ENCODE assay signal across 8 cellular contexts in genomic region chr10:102119417-102120141, GRCh38. TPM values are rescaled to one million over a fixed set of nuclear protein-coding genes. Genes with fewer than 3 reads are reported as not detected.
DNase-seq lines count a peak whose midpoint lies in the region; ATAC-seq and TF ChIP-seq lines count a peak whose summit lies in the region.

No MANE protein-coding gene starts in this region.

- peak; percentile 17 for ATAC-seq in activated CD8-positive, alpha-beta memory T cell treated with anti-CD3 and anti-CD28 coated beads, Interleukin-2, amount 10 ng/mL, durations not matched to agents 7 days and 5 days
- ATAC-seq in stimulated activated naive CD8-positive, alpha-beta T cell treated with anti-CD3 and anti-CD28 coated beads, Interleukin-15, Interleukin-2, amounts not matched to agents 100 U/mL and 50 U/mL, for 24 hours, result no peak
- ATAC-seq in HG03108 (IDR thresholded peaks at IDR 0.05; ENCODE audit: unreplicated experiment), result no peak

- H3K27ac ChIP-seq in epithelial cell of prostate, result peak overlapping the region; percentile 82

- peak overlapping the region; percentile 91 for H3K27ac Mint-ChIP-seq in activated CD8-positive, alpha-beta memory T cell treated with anti-CD3 and anti-CD28 coated beads, Interleukin-2, amount 10 ng/mL, durations not matched to agents 7 days and 5 days
- peak overlapping the region; percentile 95 for H3K27ac Mint-ChIP-seq in mesothelial cell of epicardium

- no peaks in the 10 kb centered on the region for H3K27me3 Mint-ChIP-seq in activated CD8-positive, alpha-beta memory T cell treated with anti-CD3 and anti-CD28 coated beads, Interleukin-2, amount 10 ng/mL, durations not matched to agents 7 days and 5 days
- H3K27me3 Mint-ChIP-seq in mesothelial cell of epicardium (ENCODE audit: low read depth), result no peaks in the 10 kb centered on the region

- H3K4me1 Mint-ChIP-seq in activated CD8-positive, alpha-beta memory T cell treated with anti-CD3 and anti-CD28 coated beads, Interleukin-2, amount 10 ng/mL, durations not matched to agents 7 days and 5 days, result peaks cover 50% of the 10 kb centered on the region
- peaks cover 64% of the 10 kb centered on the region for H3K4me1 Mint-ChIP-seq in mesothelial cell of epicardium

- H3K36me3 Mint-ChIP-seq in activated CD8-positive, alpha-beta memory T cell treated with anti-CD3 and anti-CD28 coated beads, Interleukin-2, amount 10 ng/mL, durations not matched to agents 7 days and 5 days, result no peaks in the 10 kb centered on the region
- H3K36me3 Mint-ChIP-seq in mesothelial cell of epicardium, result no peaks in the 10 kb centered on the region

- peak overlapping the region; percentile 82 for H3K4me3 Mint-ChIP-seq in activated CD8-positive, alpha-beta memory T cell treated with anti-CD3 and anti-CD28 coated beads, Interleukin-2, amount 10 ng/mL, durations not matched to agents 7 days and 5 days
- peak overlapping the region; percentile 84 for H3K4me3 Mint-ChIP-seq in mesothelial cell of epicardium

- peak; percentile 37 for DNase-seq in NCI-H748 (lab: John Stamatoyannopoulos, UW; ENCODE audit: unreplicated experiment)
- DNase-seq in NCI-H748 treated with DMSO at 0.1 percent for 48 hours (lab: John Stamatoyannopoulos, UW), result no peak
- peak; percentile 58 for DNase-seq in NCI-H1092 treated with DMSO at 0.1 percent for 48 hours (lab: John Stamatoyannopoulos, UW)
- peak; percentile 84 for DNase-seq in activated CD8-positive, alpha-beta memory T cell treated with anti-CD3 and anti-CD28 coated beads, Interleukin-2, amount 10 ng/mL, durations not matched to agents 7 days and 5 days
- DNase-seq in epithelial cell of prostate (ENCODE audit: low read depth, low spot score), result no peak
- peak in 1 of 2 experiments; percentile 56 for DNase-seq in mesothelial cell of epicardium (ENCODE audit: low spot score in 2 of 2, unreplicated experiment in 2 of 2)
- peak; percentile 69 for DNase-seq in stimulated activated naive CD8-positive, alpha-beta T cell treated with anti-CD3 and anti-CD28 coated beads, Interleukin-15, Interleukin-2, amounts not matched to agents 100 U/mL and 50 U/mL, for 24 hours

- CTCF ChIA-PET in activated CD8-positive, alpha-beta memory T cell treated with anti-CD3 and anti-CD28 coated beads, Interleukin-2, amount 10 ng/mL, durations not matched to agents 7 days and 5 days (lab: Charles Lee), result interaction anchor here (1.0 to 1.5 kb wide), 6 partner anchors 8 to 290 kb away, joined by 3 to 6 read pairs (median 4); partner anchors contain the start of genes KCNIP2 and PPRC1

- TF ChIP-seq CTCF in mesothelial cell of epicardium (IDR thresholded peaks at IDR 0.05; ENCODE audit: unreplicated experiment), result no peak

- H3K9me3 Mint-ChIP-seq in activated CD8-positive, alpha-beta memory T cell treated with anti-CD3 and anti-CD28 coated beads, Interleukin-2, amount 10 ng/mL, durations not matched to agents 7 days and 5 days (ENCODE audit: low read depth), result no peaks in the 10 kb centered on the region
- H3K9me3 Mint-ChIP-seq in mesothelial cell of epicardium, result no peaks in the 10 kb centered on the region

RNA-seq across cellular contexts. Expression of gene LDB1, which starts 0.6 kb away (rescaled TPM):
- 10 to 100 TPM; 83.5 to 84.3 TPM for total RNA-seq in activated CD8-positive, alpha-beta memory T cell treated with anti-CD3 and anti-CD28 coated beads, Interleukin-2, amount 10 ng/mL, durations not matched to agents 7 days and 5 days
- 178 to 185 TPM (median 183 TPM) in 3 replicates for total RNA-seq in mesothelial cell of epicardium

RNA-seq across cellular contexts. Expression of gene PPRC1, which starts 13.3 kb away (rescaled TPM):
- total RNA-seq in activated CD8-positive, alpha-beta memory T cell treated with anti-CD3 and anti-CD28 coated beads, Interleukin-2, amount 10 ng/mL, durations not matched to agents 7 days and 5 days, result 10 to 100 TPM; 57.9 to 79.0 TPM
- 62.6 to 65.0 TPM (median 64.9 TPM) in 3 replicates for total RNA-seq in mesothelial cell of epicardium

RNA-seq across cellular contexts. Expression of gene NOLC1, which starts 32.6 kb away (rescaled TPM):
- total RNA-seq in activated CD8-positive, alpha-beta memory T cell treated with anti-CD3 and anti-CD28 coated beads, Interleukin-2, amount 10 ng/mL, durations not matched to agents 7 days and 5 days, result 100 to 1,000 TPM; 107 to 149 TPM
- 65.5 to 75.2 TPM (median 69.9 TPM) in 3 replicates for total RNA-seq in mesothelial cell of epicardium

RNA-seq across cellular contexts. Expression of gene HPS6, which starts 54.4 kb away (rescaled TPM):
- total RNA-seq in activated CD8-positive, alpha-beta memory T cell treated with anti-CD3 and anti-CD28 coated beads, Interleukin-2, amount 10 ng/mL, durations not matched to agents 7 days and 5 days, result 10 to 100 TPM; 26.1 to 29.6 TPM
- 14.2 to 15.2 TPM (median 14.5 TPM) in 3 replicates for total RNA-seq in mesothelial cell of epicardium

Comparison
In these comparisons a context has a peak if more than half of its experiments do, and no peak if none do; other contexts are left out.
1. DNase-seq: peak in NCI-H748 (single experiment), NCI-H1092 treated with DMSO at 0.1 percent for 48 hours (single experiment), activated CD8-positive, alpha-beta memory T cell treated with anti-CD3 and anti-CD28 coated beads, Interleukin-2, amount 10 ng/mL, durations not matched to agents 7 days and 5 days (single experiment) and stimulated activated naive CD8-positive, alpha-beta T cell treated with anti-CD3 and anti-CD28 coated beads, Interleukin-15, Interleukin-2, amounts not matched to agents 100 U/mL and 50 U/mL, for 24 hours (single experiment); none in NCI-H748 treated with DMSO at 0.1 percent for 48 hours (single experiment) and epithelial cell of prostate (single experiment).